In the genomic region with DNA sequence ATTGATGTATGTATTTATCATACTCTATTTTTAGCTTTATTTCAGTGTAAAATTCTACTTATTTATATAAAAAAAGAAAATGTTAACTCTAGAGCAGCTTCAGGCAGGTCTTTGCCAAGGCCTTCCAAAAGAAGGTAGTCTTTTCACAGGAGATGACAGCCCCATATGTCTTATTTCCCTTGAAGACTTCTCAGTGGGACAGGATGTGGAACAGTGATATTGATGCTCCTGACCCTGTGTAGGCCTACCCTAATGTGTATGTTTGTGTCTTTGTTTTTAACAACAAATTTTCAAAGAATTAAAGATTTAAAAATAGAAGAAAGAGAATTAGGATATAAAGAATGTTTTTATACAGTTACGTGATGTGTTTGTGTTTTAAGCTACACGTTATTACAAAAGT, we compare ENCODE assay signal across 24 cellular contexts.
"Had no signal": no experiment of that assay in that cellular context is flagged by ENCODE, and none has a peak within 500 bp of the region (broad histone marks: within the 10 kb centered on the region; RNA-seq: fewer than 3 reads in every experiment).

No MANE protein-coding gene starts in this region.

- DNase-seq: colonic mucosa; cortex of kidney; dermis blood vessel endothelial cell; dorsolateral prefrontal cortex; effector CD4-positive, alpha-beta T cell; effector CD8-positive, alpha-beta T cell; effector memory CD4-positive, alpha-beta T cell; effector memory CD8-positive, alpha-beta T cell; endodermal cell; erythroblast; esophagus squamous epithelium; foreskin fibroblast; foreskin keratinocyte; foreskin melanocyte; gastrocnemius medialis; glutamatergic neuron; head of caudate nucleus; heart left ventricle; heart right ventricle had no signal

- H3K27me3 ChIP-seq: colonic mucosa, dorsolateral prefrontal cortex, esophagus muscularis mucosa, esophagus squamous epithelium, foreskin keratinocyte, gastrocnemius medialis, gastroesophageal sphincter, heart left ventricle, heart right ventricle had no signal

- H3K36me3 ChIP-seq: colonic mucosa, esophagus muscularis mucosa, esophagus squamous epithelium, gastrocnemius medialis, gastroesophageal sphincter, heart left ventricle, heart right ventricle had no signal

- H3K27ac ChIP-seq: colonic mucosa, coronary artery, dorsolateral prefrontal cortex, epithelial cell of prostate, esophagus muscularis mucosa, esophagus squamous epithelium, foreskin keratinocyte, gastrocnemius medialis, gastroesophageal sphincter, heart left ventricle, heart right ventricle had no signal

- H3K4me1 ChIP-seq: colonic mucosa, esophagus muscularis mucosa, esophagus squamous epithelium, foreskin keratinocyte, gastrocnemius medialis, gastroesophageal sphincter, heart left ventricle, heart right ventricle had no signal

- H3K9me3 ChIP-seq: colonic mucosa, esophagus squamous epithelium, gastrocnemius medialis had no signal

- H3K4me3 ChIP-seq: colonic mucosa, coronary artery, dorsolateral prefrontal cortex, esophagus muscularis mucosa, esophagus squamous epithelium, gastrocnemius medialis, gastroesophageal sphincter, heart left ventricle, heart right ventricle had no signal

- ATAC-seq: effector memory CD8-positive, alpha-beta T cell; esophagus mucosa; foreskin keratinocyte; gastrocnemius medialis; gastroesophageal sphincter; heart left ventricle; heart right ventricle had no signal
